16 cellular contexts compared by ENCODE assay signal in the genomic region with DNA sequence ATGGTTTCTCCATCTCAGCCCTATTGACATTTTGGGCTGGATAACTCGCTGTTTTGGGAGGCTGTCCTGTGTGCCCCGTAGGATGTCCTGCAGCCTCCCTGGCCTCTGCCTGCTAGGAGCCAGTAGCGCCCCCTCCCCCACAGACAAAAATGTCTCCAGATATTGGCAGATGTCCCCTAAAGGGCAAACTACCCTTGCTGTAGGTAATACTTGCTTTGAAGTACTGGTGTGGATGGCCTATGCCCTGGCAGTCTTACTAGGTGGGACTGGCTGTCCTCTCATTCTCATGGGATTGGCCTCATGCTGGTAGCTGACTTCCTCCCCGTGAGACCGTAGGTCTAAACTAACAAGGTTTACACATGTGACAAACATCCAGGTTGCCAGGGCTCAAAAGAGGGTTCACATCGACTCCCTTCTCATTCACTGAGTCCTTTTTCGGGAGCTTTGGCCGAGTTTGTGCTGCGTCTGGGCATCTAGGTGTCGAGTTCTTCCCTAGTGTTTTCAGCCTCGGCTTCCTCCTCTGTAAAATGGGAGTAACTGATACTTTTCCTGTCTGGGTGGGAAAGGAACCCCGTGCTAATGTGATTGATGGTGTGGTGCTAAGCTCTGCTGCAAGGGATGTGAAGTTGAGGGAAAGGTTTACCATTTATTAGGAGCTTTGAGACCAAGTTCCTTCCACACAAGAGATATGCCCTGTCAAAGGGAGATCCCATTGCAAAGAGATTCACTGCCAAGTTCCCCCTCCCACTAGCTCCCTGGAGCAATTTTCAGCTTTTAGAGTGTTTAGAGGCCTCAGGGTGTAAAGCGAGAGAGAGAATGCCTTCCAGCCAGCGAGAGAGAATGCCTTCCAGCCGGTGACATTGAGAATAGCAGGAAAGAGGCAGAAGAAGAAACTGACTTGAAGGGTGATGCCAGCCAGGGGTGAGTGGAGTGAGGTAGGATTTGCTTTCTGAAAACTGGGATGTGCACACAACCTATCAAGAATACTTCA. TPM values are rescaled to one million over a fixed set of nuclear protein-coding genes. Genes with fewer than 3 reads are reported as not detected.
DNase-seq lines count a peak whose midpoint lies in the region; ATAC-seq, FAIRE-seq and TF ChIP-seq lines count a peak whose summit lies in the region.
"Had no signal": no experiment of that assay in that cellular context is flagged by ENCODE, and none has a peak within 500 bp of the region (broad histone marks: within the 10 kb centered on the region; RNA-seq: fewer than 3 reads in every experiment).

No MANE protein-coding gene starts in this region.

- 0 out of 2 replicates have a peak overlapping the region, but pooled peaks have one; percentile 40 for H3K14ac ChIP-seq in IMR-90 (replicated peaks; ENCODE audit: low read depth, low read length)

- H3K79me2 ChIP-seq in K562 (ENCODE audit: control insufficient read depth, insufficient read depth, low read length), result no peaks in the 10 kb centered on the region

- H3K4me2 ChIP-seq in IMR-90 (ENCODE audit: low read depth, low read length) (no peak overlapping the region), K562 (ENCODE audit: insufficient read depth, low read length) (no peak overlapping the region)
- H3K4me2 ChIP-seq: neural progenitor cell had no signal

- no peak for TF ChIP-seq POLR2A in IMR-90 (IDR thresholded peaks at IDR 0.05; ENCODE audit: low read depth, low read length)
- no peak for TF ChIP-seq POLR2A in K562 (conservative IDR thresholded peaks at IDR 0.05)

- H2BK5ac ChIP-seq in IMR-90 (ENCODE audit: low read depth, low read length, poor library complexity, severe bottlenecking), result no peak overlapping the region

- H3K27me3 Mint-ChIP-seq in CD8-positive, alpha-beta T cell (ENCODE audit: low read depth), result no peaks in the 10 kb centered on the region
- H3K27me3 Mint-ChIP-seq in naive thymus-derived CD8-positive, alpha-beta T cell, result no peaks in the 10 kb centered on the region

- no peak for FAIRE-seq in K562 (lab: Jason Lieb, UNC)
- FAIRE-seq: colon, RCC 7860 had no signal

- no peaks in the 10 kb centered on the region for H3K27me3 ChIP-seq in CD8-positive, alpha-beta T cell (ENCODE audit: insufficient read depth, low read length)
- H3K27me3 ChIP-seq in IMR-90 (ENCODE audit: control insufficient read depth, insufficient read depth, low read length) (no peaks in the 10 kb centered on the region), K562 (ENCODE audit: control insufficient read depth in 2 of 2, insufficient read depth in 2 of 2, low read length in 2 of 2) (no peaks in the 10 kb centered on the region)
- H3K27me3 ChIP-seq: heart right ventricle, neural progenitor cell, right atrium auricular region had no signal

- no peaks in the 10 kb centered on the region for H3K36me3 ChIP-seq in CD8-positive, alpha-beta T cell (ENCODE audit: insufficient read depth, low read length)
- H3K36me3 ChIP-seq in IMR-90 (ENCODE audit: control insufficient read depth, insufficient read depth, low read length) (no peaks in the 10 kb centered on the region), K562 (ENCODE audit: control insufficient read depth, insufficient read depth, low read length) (no peaks in the 10 kb centered on the region)
- H3K36me3 ChIP-seq: heart right ventricle, neural progenitor cell, right atrium auricular region had no signal

- no peak overlapping the region for H3K27ac ChIP-seq in CD8-positive, alpha-beta T cell (ENCODE audit: low read depth, low read length)
- H3K27ac ChIP-seq in IMR-90 (ENCODE audit: insufficient read depth, low read length), result no peak overlapping the region
- H3K27ac ChIP-seq in K562 (ENCODE audit: extremely low read depth, low read depth, low read length), result no peak overlapping the region
- H3K27ac ChIP-seq: neural progenitor cell, right atrium auricular region had no signal

- H4K20me1 ChIP-seq in IMR-90 (ENCODE audit: insufficient read depth, low read length) (peaks cover 51% of the 10 kb centered on the region; the same call in 1 of the 2 replicates), K562 (replicated peaks; ENCODE audit: control insufficient read depth, insufficient read depth, low read length) (peaks cover 12% of the 10 kb centered on the region)

- H3K4ac ChIP-seq in IMR-90 (ENCODE audit: low read depth, low read length), result no peak overlapping the region

- H2BK120ac ChIP-seq in IMR-90 (ENCODE audit: low read depth, low read length), result no peak overlapping the region

- CTCF ChIA-PET in CD8-positive, alpha-beta T cell (lab: Charles Lee), result interaction anchor here (1.4 to 1.8 kb wide), 2 partner anchors 8 to 62 kb away, joined by 5 to 6 read pairs; no protein-coding TSS in a partner anchor
- CTCF ChIA-PET in IMR-90 (lab: Yijun Ruan, JAX), result no interaction called here
- CTCF ChIA-PET in K562 (lab: Yijun Ruan, JAX; ENCODE audit: low intra/inter-chr PET ratio), result no interaction called here

- TF ChIP-seq CTCF in CD8-positive, alpha-beta T cell (IDR thresholded peaks at IDR 0.05), result no peak
- TF ChIP-seq CTCF in IMR-90 (conservative IDR thresholded peaks at IDR 0.05; ENCODE audit: low read depth, low read length), result no peak
- no peak for TF ChIP-seq CTCF in K562 (IDR thresholded peaks at IDR 0.05 in 2 of 3, conservative IDR thresholded peaks at IDR 0.05 in 1 of 3; ENCODE audit: insufficient read depth in 2 of 3, low read depth in 1 of 3, low read length in 3 of 3)

- H2AFZ ChIP-seq in IMR-90 (replicated peaks; ENCODE audit: low read length, poor library complexity), result no peak overlapping the region
- H2AFZ ChIP-seq in K562 (ENCODE audit: low read depth, low read length), result no peak overlapping the region
- H2AFZ ChIP-seq: neural progenitor cell had no signal

- no peak for ATAC-seq in CD8-positive, alpha-beta T cell
- no peak for ATAC-seq in IMR-90 (ENCODE audit: low read depth)
- no peak for ATAC-seq in K562
- ATAC-seq in naive thymus-derived CD8-positive, alpha-beta T cell, result no peak
- no peak for ATAC-seq in GM19035 (IDR thresholded peaks at IDR 0.05; ENCODE audit: unreplicated experiment)
- no peak for ATAC-seq in GM21786 (IDR thresholded peaks at IDR 0.05; ENCODE audit: unreplicated experiment)

- intact Hi-C loops in CD8-positive, alpha-beta T cell (cut with DNase I, micrococcal nuclease), result loop anchor here (2.0 kb wide), 2 partner anchors 15 to 17 kb away; a partner anchor contains a TSS
- intact Hi-C loops in IMR-90 (cut with micrococcal nuclease) (no loop called here), K562 (cut with micrococcal nuclease) (no loop called here)

- H2BK20ac ChIP-seq in IMR-90 (ENCODE audit: low read depth, low read length), result no peak overlapping the region

- peaks cover 3% of the 10 kb centered on the region for H3K36me3 Mint-ChIP-seq in CD8-positive, alpha-beta T cell
- no peaks in the 10 kb centered on the region for H3K36me3 Mint-ChIP-seq in naive thymus-derived CD8-positive, alpha-beta T cell
- H3K36me3 Mint-ChIP-seq: neural progenitor cell had no signal

- H3K56ac ChIP-seq in IMR-90 (ENCODE audit: extremely low read depth, insufficient read depth, low read length), result no peak overlapping the region

- in situ Hi-C loops in IMR-90 (cut with MboI; ENCODE audit: low sequenced_read_pairs) (no loop called here), K562 (cut with MboI) (no loop called here)

- H3K9me3 ChIP-seq in CD8-positive, alpha-beta T cell (ENCODE audit: low read length), result no peaks in the 10 kb centered on the region
- no peaks in the 10 kb centered on the region for H3K9me3 ChIP-seq in IMR-90 (ENCODE audit: control insufficient read depth, insufficient read depth, low read length)
- H3K9me3 ChIP-seq in K562 (replicated peaks; ENCODE audit: control insufficient read depth, insufficient read depth, low read depth, low read length), result no peaks in the 10 kb centered on the region
- H3K9me3 ChIP-seq: heart right ventricle, right atrium auricular region had no signal

- 0 out of 2 replicates have a peak overlapping the region, but pooled peaks have one; percentile 5 for H4K91ac ChIP-seq in IMR-90 (ENCODE audit: insufficient read depth, low read depth, low read length)

- TF ChIP-seq RAD21 in IMR-90 (IDR thresholded peaks at IDR 0.05; ENCODE audit: low read length) (no peak), K562 (CRISPR knock-in tag; conservative IDR thresholded peaks at IDR 0.05 in 1 of 2, IDR thresholded peaks at IDR 0.05 in 1 of 2) (no peak)

- H3K9me1 ChIP-seq in IMR-90 (ENCODE audit: insufficient read depth, low read length), result peaks cover 32% of the 10 kb centered on the region
- no peaks in the 10 kb centered on the region for H3K9me1 ChIP-seq in K562 (ENCODE audit: control insufficient read depth, insufficient read depth, low read length)

- POLR2A ChIA-PET in CD8-positive, alpha-beta T cell (lab: Charles Lee), result interaction anchor here (1.8 kb wide), 1 partner anchor 58 kb away, joined by 6 read pairs; no protein-coding TSS in a partner anchor
- POLR2A ChIA-PET in IMR-90 (lab: Charles Lee; ENCODE audit: unreplicated experiment) (no interaction called here), K562 (lab: Yijun Ruan, JAX) (interaction anchor here (0.9 to 3.7 kb wide), 3 partner anchors 9 to 20 kb away, joined by 4 to 21 read pairs (median 5); no protein-coding TSS in a partner anchor)
- POLR2A ChIA-PET in naive thymus-derived CD8-positive, alpha-beta T cell (lab: Charles Lee), result interaction anchor here (1.0 kb wide), 1 partner anchor 59 kb away, joined by 3 read pairs; no protein-coding TSS in a partner anchor

- TF ChIP-seq EP300 in K562 (IDR thresholded peaks at IDR 0.05; ENCODE audit: low read length), result no peak

- no TSS peak for BruUV-seq in IMR-90 (replicated peaks; lab: Mats Ljungman, UMichigan)
- no TSS peak for BruUV-seq in K562 (replicated peaks; lab: Mats Ljungman, UMichigan)

- peak overlapping the region; percentile 11 for H3K4me3 Mint-ChIP-seq in CD8-positive, alpha-beta T cell
- H3K4me3 Mint-ChIP-seq in naive thymus-derived CD8-positive, alpha-beta T cell, result no peak overlapping the region
- H3K4me3 Mint-ChIP-seq: neural progenitor cell had no signal

- H3K4me1 Mint-ChIP-seq in CD8-positive, alpha-beta T cell (ENCODE audit: low read depth), result peaks cover 61% of the 10 kb centered on the region
- H3K4me1 Mint-ChIP-seq in naive thymus-derived CD8-positive, alpha-beta T cell, result peaks cover 14 to 86% (median 52%) of the 10 kb centered on the region in 4 donors

- no peak overlapping the region for H3K9ac ChIP-seq in IMR-90 (ENCODE audit: low read depth, low read length)
- H3K9ac ChIP-seq in K562 (ENCODE audit: insufficient read depth in 1 of 2, low read depth in 2 of 2, low read length in 2 of 2), result no peak overlapping the region
- H3K9ac ChIP-seq: neural progenitor cell had no signal

- dilution Hi-C loops in IMR-90 (cut with HindIII; ENCODE audit: low sequenced_read_pairs, unreplicated experiment), result no loop called here

- no peak overlapping the region for H4K5ac ChIP-seq in IMR-90 (ENCODE audit: low read depth, low read length)

- H2AK5ac ChIP-seq in IMR-90 (ENCODE audit: low read depth, low read length), result peak overlapping the region; percentile 12; the same call in 1 of the 2 replicates

- H3K18ac ChIP-seq in IMR-90 (ENCODE audit: low read depth, low read length), result no peak overlapping the region

- H3K9me3 Mint-ChIP-seq in CD8-positive, alpha-beta T cell, result no peaks in the 10 kb centered on the region
- no peaks in the 10 kb centered on the region for H3K9me3 Mint-ChIP-seq in naive thymus-derived CD8-positive, alpha-beta T cell
- H3K9me3 Mint-ChIP-seq: neural progenitor cell had no signal

- peak overlapping the region; percentile 56 for H2AK9ac ChIP-seq in IMR-90 (replicated peaks; ENCODE audit: low read depth, low read length, poor library complexity)

- peak overlapping the region; percentile 72 for H3K27ac Mint-ChIP-seq in CD8-positive, alpha-beta T cell
- H3K27ac Mint-ChIP-seq in naive thymus-derived CD8-positive, alpha-beta T cell, result peak overlapping the region in 9 of 10 donors; percentile 23 to 95 (median 69)

- no peak overlapping the region for H4K8ac ChIP-seq in IMR-90 (ENCODE audit: low read depth in 2 of 2, low read length in 2 of 2)

- peaks cover 55 to 81% of the 10 kb centered on the region in 2 experiments for H3K79me1 ChIP-seq in IMR-90 (ENCODE audit: low read depth in 1 of 2, low read length in 2 of 2)

- no peak for DNase-seq in CD8-positive, alpha-beta T cell
- DNase-seq in IMR-90 (no peak), K562 (ENCODE audit: extremely low read depth in 1 of 4, low spot score in 3 of 4) (no peak), DMS114 treated with DMSO at 0.1 percent for 48 hours (lab: John Stamatoyannopoulos, UW; ENCODE audit: unreplicated experiment) (no peak), glomerular visceral epithelial cell (ENCODE audit: extremely low spot score) (no peak)
- DNase-seq in naive thymus-derived CD8-positive, alpha-beta T cell, result no peak
- DNase-seq: activated CD4-positive, CD25-positive, alpha-beta regulatory T cell; H7; heart right ventricle; stimulated activated CD8-positive, alpha-beta memory T cell treated with anti-CD3 and anti-CD28 coated beads, Interleukin-4, amount 100 ng/mL, for 48 hours had no signal

- peak overlapping the region; percentile 24; the same call in 1 of the 2 replicates for H3K23ac ChIP-seq in IMR-90 (ENCODE audit: low read depth, low read length)

- no peak overlapping the region for H2BK15ac ChIP-seq in IMR-90 (ENCODE audit: low read depth, low read length)

- H3K4me3 ChIP-seq in CD8-positive, alpha-beta T cell (ENCODE audit: low read depth, low read length), result no peak overlapping the region
- H3K4me3 ChIP-seq in IMR-90 (ENCODE audit: insufficient read depth, low read depth, low read length) (no peak overlapping the region), K562 (no peak overlapping the region)
- H3K4me3 ChIP-seq: heart right ventricle, neural progenitor cell, right atrium auricular region had no signal

- 73% methylated on average over 2 of the region's 15 CpGs; no CpG with 5 or more reads in 1 of the 2 experiments for WGBS in IMR-90 (ENCODE audit: extremely low coverage in 2 of 2, insufficient read length in 1 of 2), 2 experiments
- 63% methylated on average over 15 of the region's 15 CpGs for WGBS in K562 (ENCODE audit: insufficient coverage, low coverage, missing lambda C conversion rate)

- H3K4me1 ChIP-seq in CD8-positive, alpha-beta T cell (ENCODE audit: insufficient read depth, low read length), result peaks cover 40% of the 10 kb centered on the region
- peaks cover 14% of the 10 kb centered on the region for H3K4me1 ChIP-seq in IMR-90 (ENCODE audit: control insufficient read depth, insufficient read depth, low read length)
- H3K4me1 ChIP-seq in K562 (replicated peaks in 1 of 2; ENCODE audit: control insufficient read depth in 2 of 2, insufficient read depth in 2 of 2, low read length in 2 of 2), result peaks cover 19 to 20% of the 10 kb centered on the region in 2 experiments; a peak in 4 of 5 replicates

RNA-seq across cellular contexts. Expression of a gene that starts 17.0 kb away (rescaled TPM):
- total RNA-seq in CD8-positive, alpha-beta T cell, result 10 to 100 TPM; 26.9 to 31.4 TPM
- total RNA-seq in IMR-90 (2012; rRNA removed) (13.6 and 14.9 TPM in 2 replicates), K562 (2014; rRNA removed) (3.8 and 5.0 TPM in 2 replicates), K562 (2014; rRNA removed; fragmentation: Illumina TruSeq; extraction: Trizol) (6.7 and 7.1 TPM in 2 replicates), K562 (2015; rRNA removed; fragmentation: Illumina TruSeq; extraction: Trizol) (7.1 TPM in 2 replicates), K562 (2021) (10.2 and 10.7 TPM in 2 replicates)
- polyA plus RNA-seq in IMR-90 (2012; rRNA removed) (5.3 and 5.6 TPM in 2 replicates), K562 (2011; rRNA removed) (3.8 and 4.8 TPM in 2 replicates), K562 (2014; fragmentation: Illumina TruSeq; extraction: Trizol) (5.7 and 5.8 TPM in 2 replicates), K562 (2014; fragmentation: Nextera tagmentation; extraction: Ambion mirVana) (under 1 TPM; 0.56 to 0.65 TPM), K562 (2014; rRNA removed) (3.5 and 4.0 TPM in 2 replicates)
- polyA plus RNA-seq in IMR-90 (2012; cell fraction: cytosol; rRNA removed), result 2.2 and 2.4 TPM in 2 replicates
- polyA plus RNA-seq in IMR-90 (2012; cell fraction: nucleus; rRNA removed; ENCODE audit: low replicate concordance), result 3.4 and 6.7 TPM in 2 replicates
- total RNA-seq in K562 (2011; cell fraction: chromatin; rRNA removed; ENCODE audit: low replicate concordance), result 6.8 and 11.6 TPM in 2 replicates
- 3.7 and 3.8 TPM in 2 replicates for total RNA-seq in K562 (2011; cell fraction: nucleolus; rRNA removed)
- total RNA-seq in K562 (2011; cell fraction: nucleoplasm; rRNA removed), result 6.5 and 12.5 TPM in 2 replicates
- 3.3 and 3.5 TPM in 2 replicates for polyA plus RNA-seq in K562 (2011; cell fraction: cytosol; rRNA removed)
- polyA plus RNA-seq in K562 (2011; cell fraction: nucleus; rRNA removed), result 2.5 and 3.5 TPM in 2 replicates
- polyA plus RNA-seq in K562 (2012), result 4.9 and 6.3 TPM in 2 replicates
- 3.3 and 4.6 TPM in 2 replicates for polyA minus RNA-seq in K562 (2011; rRNA and poly(A)+ RNA removed)
- polyA minus RNA-seq in K562 (2011; cell fraction: cytosol; rRNA and poly(A)+ RNA removed), result 2.5 and 3.1 TPM in 2 replicates
- 1.5 and 2.2 TPM in 2 replicates for polyA minus RNA-seq in K562 (2011; cell fraction: nucleus; rRNA and poly(A)+ RNA removed)
- 10 to 100 TPM; 21.7 to 23.7 TPM for total RNA-seq in naive thymus-derived CD8-positive, alpha-beta T cell
- 10 to 100 TPM in 1 of 3 donors, 1 to 10 TPM in 2; 4.3 to 10.2 (median 5.3) TPM for polyA plus RNA-seq in naive thymus-derived CD8-positive, alpha-beta T cell

Comparison
In these comparisons a context has a peak if more than half of its experiments do, and no peak if none do; other contexts are left out.
1. intact Hi-C loops: an anchor here in CD8-positive, alpha-beta T cell (2.0 kb wide); none called in IMR-90 and K562.